In the genomic region with DNA sequence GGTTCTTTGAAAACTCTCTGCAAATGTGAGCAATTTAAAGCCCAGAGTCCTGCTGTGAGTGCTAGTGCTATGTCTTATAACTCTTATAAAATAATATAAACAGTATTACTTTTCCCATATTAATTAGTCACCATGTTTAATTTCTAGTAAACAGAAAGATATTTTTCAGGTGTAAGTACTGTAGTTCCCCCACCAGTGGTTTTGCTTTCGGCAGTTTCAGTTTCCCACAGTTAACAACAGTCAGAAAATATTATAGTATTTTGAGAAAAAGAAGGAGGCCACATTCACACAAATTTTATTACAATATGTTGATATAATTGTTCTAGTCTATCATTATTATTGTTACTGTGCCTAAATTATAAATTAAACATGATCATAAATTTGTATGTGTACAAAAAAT, we compare ENCODE assay signal across 28 cellular contexts.
DNase-seq lines count a peak whose midpoint lies in the region; ATAC-seq, FAIRE-seq and TF ChIP-seq lines count a peak whose summit lies in the region.
"Had no signal": no experiment of that assay in that cellular context is flagged by ENCODE, and none has a peak within 500 bp of the region (broad histone marks: within the 10 kb centered on the region; RNA-seq: fewer than 3 reads in every experiment).

No MANE protein-coding gene starts in this region.

- no peak for TF ChIP-seq POLR2A in heart left ventricle (IDR thresholded peaks at IDR 0.05)

- no peaks in the 10 kb centered on the region for H3K27me3 Mint-ChIP-seq in activated T-helper 2 cell treated with anti-CD3 and anti-CD28 coated beads, Interferon-gamma antibody, Interleukin-2, Interleukin-4, amounts not matched to agents 10 μg/mL and 5 μg/mL and 100 μg/mL, durations not matched to agents 14 hours and 24 hours and 36 hours (ENCODE audit: low read depth)
- H3K27me3 Mint-ChIP-seq: activated CD4-positive, alpha-beta T cell treated with anti-CD3 and anti-CD28 coated beads for 36 hours; activated T-cell treated with anti-CD3 and anti-CD28 coated beads, Interleukin-2, amount 50 U/mL, for 24 hours; CD4-positive, alpha-beta memory T cell; stimulated activated naive CD8-positive, alpha-beta T cell treated with anti-CD3 and anti-CD28 coated beads, Interleukin-15, Interleukin-2, amounts not matched to agents 100 ng/mL and 50 ng/mL, for 24 hours had no signal

- FAIRE-seq in pancreas (lab: Jason Lieb, UNC) = no peak

- 52 to 76% methylated on average over 1 of the region's 1 CpG for WGBS in pancreas, 2 donors
- WGBS in heart left ventricle, 4 donors = 76 to 85% (median 80%) methylated on average over 1 of the region's 1 CpG

- H3K36me3 ChIP-seq in pancreas (no peaks in the 10 kb centered on the region), heart left ventricle (no peaks in the 10 kb centered on the region)
- H3K36me3 ChIP-seq: lower lobe of right lung, ovary, right lobe of liver, transverse colon had no signal

- H3K27me3 ChIP-seq in pancreas (no peaks in the 10 kb centered on the region), heart left ventricle (no peaks in the 10 kb centered on the region)
- H3K27me3 ChIP-seq: body of pancreas, ovary, right lobe of liver, transverse colon had no signal

- H3K36me3 Mint-ChIP-seq in activated T-helper 2 cell treated with anti-CD3 and anti-CD28 coated beads, Interferon-gamma antibody, Interleukin-2, Interleukin-4, amounts not matched to agents 10 μg/mL and 5 μg/mL and 100 μg/mL, durations not matched to agents 14 hours and 24 hours and 36 hours (ENCODE audit: low read depth) = no peaks in the 10 kb centered on the region
- H3K36me3 Mint-ChIP-seq: CD4-positive, alpha-beta memory T cell had no signal

- H3K4me3 ChIP-seq in GM12865 (ENCODE audit: low read depth, low read length) (no peak overlapping the region), pancreas (no peak overlapping the region), heart left ventricle (no peak overlapping the region)
- H3K4me3 ChIP-seq: body of pancreas, lower lobe of right lung, mucosa of descending colon, ovary, right lobe of liver, SK-N-MC, transverse colon had no signal

- no peak overlapping the region for H3K27ac Mint-ChIP-seq in activated T-helper 2 cell treated with anti-CD3 and anti-CD28 coated beads, Interferon-gamma antibody, Interleukin-2, Interleukin-4, amounts not matched to agents 10 μg/mL and 5 μg/mL and 100 μg/mL, durations not matched to agents 14 hours and 24 hours and 36 hours
- H3K27ac Mint-ChIP-seq: activated CD4-positive, alpha-beta T cell treated with anti-CD3 and anti-CD28 coated beads for 36 hours; activated T-cell treated with anti-CD3 and anti-CD28 coated beads, Interleukin-2, amount 50 U/mL, for 24 hours; CD4-positive, alpha-beta memory T cell; nephron; stimulated activated naive CD8-positive, alpha-beta T cell treated with anti-CD3 and anti-CD28 coated beads, Interleukin-15, Interleukin-2, amounts not matched to agents 100 ng/mL and 50 ng/mL, for 24 hours had no signal

- no peaks in the 10 kb centered on the region for H3K4me1 Mint-ChIP-seq in activated T-helper 2 cell treated with anti-CD3 and anti-CD28 coated beads, Interferon-gamma antibody, Interleukin-2, Interleukin-4, amounts not matched to agents 10 μg/mL and 5 μg/mL and 100 μg/mL, durations not matched to agents 14 hours and 24 hours and 36 hours (ENCODE audit: low read depth)
- H3K4me1 Mint-ChIP-seq: activated CD4-positive, alpha-beta T cell treated with anti-CD3 and anti-CD28 coated beads for 36 hours; CD4-positive, alpha-beta memory T cell; nephron had no signal

- no peak for TF ChIP-seq CTCF in GM12865 (IDR thresholded peaks at IDR 0.05; ENCODE audit: insufficient read depth, low read depth, low read length, missing control alignments)
- no peak for TF ChIP-seq CTCF in pancreas (IDR thresholded peaks at IDR 0.05)
- TF ChIP-seq CTCF in heart left ventricle (IDR thresholded peaks at IDR 0.05) = no peak

- peaks cover 36% of the 10 kb centered on the region for H3K9me3 Mint-ChIP-seq in activated T-helper 2 cell treated with anti-CD3 and anti-CD28 coated beads, Interferon-gamma antibody, Interleukin-2, Interleukin-4, amounts not matched to agents 10 μg/mL and 5 μg/mL and 100 μg/mL, durations not matched to agents 14 hours and 24 hours and 36 hours
- H3K9me3 Mint-ChIP-seq: nephron had no signal

- peak; percentile 3 for DNase-seq in GM12865 (ENCODE audit: low read depth)
- DNase-seq in pancreas = no peak
- no peak for DNase-seq in heart left ventricle
- DNase-seq in activated T-helper 2 cell treated with anti-CD3 and anti-CD28 coated beads, Interferon-gamma antibody, Interleukin-2, Interleukin-4, amounts not matched to agents 10 μg/mL and 5 μg/mL and 100 μg/mL, durations not matched to agents 14 hours and 24 hours and 36 hours (ENCODE audit: low spot score) = no peak
- no peak for DNase-seq in activated effector memory CD4-positive, alpha-beta T cell treated with anti-CD3 and anti-CD28 coated beads, Interleukin-2, amount 50 U/mL, for 16 hours
- DNase-seq: activated CD4-positive, alpha-beta T cell treated with anti-CD3 and anti-CD28 coated beads for 36 hours; activated CD8-positive, alpha-beta memory T cell treated with anti-CD3 and anti-CD28 coated beads for 24 hours; activated naive CD4-positive, alpha-beta T cell; activated T-cell treated with anti-CD3 and anti-CD28 coated beads, Interleukin-2, amount 50 U/mL, for 24 hours; body of pancreas; CD4-positive, alpha-beta memory T cell; lower lobe of right lung; mucosa of descending colon; NCI-H1105; NCI-H2227 treated with DMSO at 0.1 percent for 48 hours; NCI-H748 treated with DMSO at 0.1 percent for 48 hours; ovary; right lobe of liver; RPMI8226; T-helper 2 cell; transverse colon had no signal

- no peak overlapping the region for H3K4me3 Mint-ChIP-seq in activated T-helper 2 cell treated with anti-CD3 and anti-CD28 coated beads, Interferon-gamma antibody, Interleukin-2, Interleukin-4, amounts not matched to agents 10 μg/mL and 5 μg/mL and 100 μg/mL, durations not matched to agents 14 hours and 24 hours and 36 hours (ENCODE audit: low read depth)
- H3K4me3 Mint-ChIP-seq: activated CD4-positive, alpha-beta T cell treated with anti-CD3 and anti-CD28 coated beads for 36 hours; activated T-cell treated with anti-CD3 and anti-CD28 coated beads, Interleukin-2, amount 50 U/mL, for 24 hours; CD4-positive, alpha-beta memory T cell; nephron; stimulated activated naive CD8-positive, alpha-beta T cell treated with anti-CD3 and anti-CD28 coated beads, Interleukin-15, Interleukin-2, amounts not matched to agents 100 ng/mL and 50 ng/mL, for 24 hours had no signal

- no peaks in the 10 kb centered on the region for H3K4me1 ChIP-seq in pancreas
- no peaks in the 10 kb centered on the region for H3K4me1 ChIP-seq in heart left ventricle
- H3K4me1 ChIP-seq: body of pancreas, lower lobe of right lung, right lobe of liver, transverse colon had no signal

- H3K9me3 ChIP-seq in pancreas (no peaks in the 10 kb centered on the region), heart left ventricle (no peaks in the 10 kb centered on the region)
- H3K9me3 ChIP-seq: body of pancreas, lower lobe of right lung, ovary, right lobe of liver, transverse colon had no signal

- intact Hi-C loops in pancreas (cut with DNase I) (no loop called here), heart left ventricle (cut with DNase I) (no loop called here)
- intact Hi-C loops in activated T-helper 2 cell treated with anti-CD3 and anti-CD28 coated beads, Interferon-gamma antibody, Interleukin-2, Interleukin-4, amounts not matched to agents 10 μg/mL and 5 μg/mL and 100 μg/mL, durations not matched to agents 14 hours and 24 hours and 36 hours (cut with micrococcal nuclease) = no loop called here

- H3K27ac ChIP-seq in pancreas (no peak overlapping the region), heart left ventricle (no peak overlapping the region)
- H3K27ac ChIP-seq: body of pancreas, epithelial cell of prostate, lower lobe of right lung, ovary, right lobe of liver, SK-N-MC, transverse colon had no signal

- ATAC-seq in GM19468 (IDR thresholded peaks at IDR 0.05; ENCODE audit: extremely low read depth, unreplicated experiment) = peak; percentile 17
- ATAC-seq in HG02884 (IDR thresholded peaks at IDR 0.05; ENCODE audit: unreplicated experiment) = peak; percentile 69
- ATAC-seq in HG03571 (IDR thresholded peaks at IDR 0.05; ENCODE audit: unreplicated experiment) = peak; percentile 74
- no peak for ATAC-seq in pancreas
- ATAC-seq in heart left ventricle = no peak
- ATAC-seq: activated CD4-positive, alpha-beta T cell treated with anti-CD3 and anti-CD28 coated beads for 36 hours; body of pancreas; lower lobe of right lung; mucosa of descending colon; right lobe of liver had no signal

Comparison
In these comparisons a context has a peak if more than half of its experiments do, and no peak if none do; other contexts are left out.
1. ATAC-seq: peak in GM19468 (single experiment), HG02884 (single experiment) and HG03571 (single experiment); none in pancreas (0 of 4) and heart left ventricle (0 of 4).